Comparison of ENCODE assay signal across 8 cellular contexts in the genomic region with DNA sequence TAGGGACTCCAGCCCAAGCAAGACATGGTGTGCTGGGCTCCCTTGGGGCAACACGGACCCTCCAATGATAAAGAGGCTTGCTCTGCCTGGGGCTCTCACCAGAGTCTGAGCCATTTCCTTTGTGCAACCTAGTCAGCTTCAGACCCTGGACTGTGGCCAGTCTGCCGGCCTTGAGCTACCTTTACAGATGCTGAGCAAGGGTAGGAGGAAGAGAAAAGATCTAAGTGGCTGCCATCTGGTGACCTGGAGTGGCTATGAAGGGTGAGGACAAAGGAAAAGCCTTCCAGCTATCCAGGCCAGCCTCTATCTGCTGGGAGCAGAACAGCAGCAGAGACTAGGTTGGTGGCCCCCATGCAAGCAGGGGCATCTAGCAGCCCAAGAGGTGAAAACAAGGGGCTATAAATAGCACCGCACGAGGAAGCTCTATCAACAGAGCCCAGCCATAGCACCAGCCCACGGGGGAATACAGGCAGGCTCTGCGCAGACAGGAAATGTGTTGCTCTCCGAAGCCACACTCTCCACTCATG.
A peak's percentile ranks its signal among the peaks of the same experiment; 100 is the strongest.
DNase-seq lines count a peak whose midpoint lies in the region; ATAC-seq and TF ChIP-seq lines count a peak whose summit lies in the region.

No MANE protein-coding gene starts in this region.

- H3K27ac Mint-ChIP-seq in activated naive CD8-positive, alpha-beta T cell treated with anti-CD3 and anti-CD28 coated beads, Interleukin-2, amount 10 ng/mL, durations not matched to agents 7 days and 5 days = no peak overlapping the region

- no peak for TF ChIP-seq EP300 in stomach (IDR thresholded peaks at IDR 0.05)

- H3K9me3 Mint-ChIP-seq in activated naive CD8-positive, alpha-beta T cell treated with anti-CD3 and anti-CD28 coated beads, Interleukin-2, amount 10 ng/mL, durations not matched to agents 7 days and 5 days = no peaks in the 10 kb centered on the region

- POLR2A ChIA-PET in activated naive CD8-positive, alpha-beta T cell treated with anti-CD3 and anti-CD28 coated beads, Interleukin-2, amount 10 ng/mL, durations not matched to agents 7 days and 5 days (lab: Charles Lee) = no interaction called here

- 80% methylated on average over 2 of the region's 7 CpGs for WGBS in right lobe of liver (ENCODE audit: insufficient coverage, low coverage, low lambda C conversion rate, missing lambda C conversion rate)
- 62 to 87% (median 82%) methylated on average over 7 of the region's 7 CpGs for WGBS in stomach, 5 donors

- H3K4me3 Mint-ChIP-seq in activated naive CD8-positive, alpha-beta T cell treated with anti-CD3 and anti-CD28 coated beads, Interleukin-2, amount 10 ng/mL, durations not matched to agents 7 days and 5 days = no peak overlapping the region

- ATAC-seq in HG03060 (IDR thresholded peaks at IDR 0.05; ENCODE audit: low read depth, unreplicated experiment) = peak; percentile 37
- peak; percentile 36 for ATAC-seq in activated naive CD8-positive, alpha-beta T cell treated with anti-CD3 and anti-CD28 coated beads, Interleukin-2, amount 10 ng/mL, durations not matched to agents 7 days and 5 days (ENCODE audit: low read depth)
- peak; percentile 9 to 59 (median 20) for ATAC-seq in right lobe of liver

- H3K4me1 ChIP-seq in right lobe of liver (peaks cover 0 to 22% (median 0%) of the 10 kb centered on the region in 4 donors), stomach (peaks cover 0 to 27% (median 13%) of the 10 kb centered on the region in 4 donors)

- H3K27me3 Mint-ChIP-seq in activated naive CD8-positive, alpha-beta T cell treated with anti-CD3 and anti-CD28 coated beads, Interleukin-2, amount 10 ng/mL, durations not matched to agents 7 days and 5 days = no peaks in the 10 kb centered on the region

- peaks cover 8% of the 10 kb centered on the region for H3K4me1 Mint-ChIP-seq in activated naive CD8-positive, alpha-beta T cell treated with anti-CD3 and anti-CD28 coated beads, Interleukin-2, amount 10 ng/mL, durations not matched to agents 7 days and 5 days

- intact Hi-C loops in right lobe of liver (cut with DNase I) = no loop called here
- intact Hi-C loops in stomach (cut with DNase I; ENCODE audit: low total_unique reads) = no loop called here
- intact Hi-C loops in posterior vena cava (cut with DNase I) = no loop called here

- H3K4me3 ChIP-seq in right lobe of liver = no peak overlapping the region
- H3K4me3 ChIP-seq in stomach = no peak overlapping the region

- H3K27me3 ChIP-seq in right lobe of liver (no peaks in the 10 kb centered on the region), stomach (no peaks in the 10 kb centered on the region)

- H3K9me3 ChIP-seq in right lobe of liver = no peaks in the 10 kb centered on the region
- H3K9me3 ChIP-seq in stomach = no peaks in the 10 kb centered on the region

- H3K36me3 ChIP-seq in right lobe of liver (peaks cover 0 to 8% (median 0%) of the 10 kb centered on the region in 4 donors), stomach (peaks cover 5 to 40% (median 27%) of the 10 kb centered on the region in 4 donors)

- TF ChIP-seq POLR2A in right lobe of liver (IDR thresholded peaks at IDR 0.05) (no peak), stomach (IDR thresholded peaks at IDR 0.05) (no peak)

- H3K27ac ChIP-seq in right lobe of liver (no peak overlapping the region), stomach (peak overlapping the region in 1 of 5 donors; percentile 12)

- peaks cover 18% of the 10 kb centered on the region for H3K36me3 Mint-ChIP-seq in activated naive CD8-positive, alpha-beta T cell treated with anti-CD3 and anti-CD28 coated beads, Interleukin-2, amount 10 ng/mL, durations not matched to agents 7 days and 5 days

- DNase-seq in DMS153 (lab: John Stamatoyannopoulos, UW) = peak; percentile 59
- DNase-seq in activated naive CD8-positive, alpha-beta T cell treated with anti-CD3 and anti-CD28 coated beads, Interleukin-2, amount 10 ng/mL, durations not matched to agents 7 days and 5 days = no peak
- no peak for DNase-seq in right lobe of liver
- no peak for DNase-seq in stimulated activated CD4-positive, alpha-beta T cell treated with anti-CD3 and anti-CD28 coated beads, Interleukin-2, amount 100 ng/mL, for 48 hours
- DNase-seq in NCI-H1417 (lab: John Stamatoyannopoulos, UW) = no peak
- no peak for DNase-seq in stomach
- no peak for DNase-seq in posterior vena cava (ENCODE audit: low spot score)

- TF ChIP-seq CTCF in right lobe of liver (IDR thresholded peaks at IDR 0.05) = no peak
- TF ChIP-seq CTCF in stomach (IDR thresholded peaks at IDR 0.05) = no peak
